ENCODE assay signal across 8 cellular contexts in genomic region chr7:105269397-105269796, GRCh38.
DNase-seq lines count a peak whose midpoint lies in the region; ATAC-seq, FAIRE-seq and TF ChIP-seq lines count a peak whose summit lies in the region.

No MANE protein-coding gene starts in this region.

- TF ChIP-seq CTCF in keratinocyte (optimal IDR thresholded peaks at IDR 0.05 in 1 of 3, IDR thresholded peaks at IDR 0.05 in 1 of 3, conservative IDR thresholded peaks at IDR 0.05 in 1 of 3; ENCODE audit: extremely low read depth in 1 of 3, insufficient read depth in 2 of 3, low read length in 3 of 3) (no peak), suprapubic skin (IDR thresholded peaks at IDR 0.05) (no peak)

- peak overlapping the region; percentile 89 for H3K4me3 Mint-ChIP-seq in activated naive CD8-positive, alpha-beta T cell treated with anti-CD3 and anti-CD28 coated beads for 36 hours

- peaks cover 71% of the 10 kb centered on the region for H3K79me2 ChIP-seq in keratinocyte (ENCODE audit: control insufficient read depth, insufficient read depth, low read length)

- H3K36me3 Mint-ChIP-seq in activated naive CD8-positive, alpha-beta T cell treated with anti-CD3 and anti-CD28 coated beads for 36 hours = no peaks in the 10 kb centered on the region

- no peaks in the 10 kb centered on the region for H3K27me3 ChIP-seq in keratinocyte (ENCODE audit: control insufficient read depth, extremely low read depth, insufficient read depth, low read length)
- H3K27me3 ChIP-seq in suprapubic skin = no peaks in the 10 kb centered on the region

- H3K9me3 ChIP-seq in keratinocyte (ENCODE audit: control insufficient read depth, low read depth, low read length) (no peaks in the 10 kb centered on the region), suprapubic skin (no peaks in the 10 kb centered on the region)

- peak; percentile 37 for ATAC-seq in HG03280 (IDR thresholded peaks at IDR 0.05; ENCODE audit: unreplicated experiment)

- H3K27me3 Mint-ChIP-seq in activated naive CD8-positive, alpha-beta T cell treated with anti-CD3 and anti-CD28 coated beads for 36 hours = no peaks in the 10 kb centered on the region

- H2AFZ ChIP-seq in keratinocyte (ENCODE audit: control insufficient read depth, low read length) = peak overlapping the region; percentile 53

- peak overlapping the region; percentile 92 for H3K27ac Mint-ChIP-seq in activated naive CD8-positive, alpha-beta T cell treated with anti-CD3 and anti-CD28 coated beads for 36 hours

- H3K27ac ChIP-seq in keratinocyte (ENCODE audit: control insufficient read depth, insufficient read depth, low read length) = peak overlapping the region; percentile 99
- H3K27ac ChIP-seq in suprapubic skin = peak overlapping the region; percentile 78

- TF ChIP-seq EP300 in suprapubic skin (IDR thresholded peaks at IDR 0.05) = no peak

- FAIRE-seq in keratinocyte (lab: Jason Lieb, UNC) = no peak

- peaks cover 41% of the 10 kb centered on the region for H3K4me1 Mint-ChIP-seq in activated naive CD8-positive, alpha-beta T cell treated with anti-CD3 and anti-CD28 coated beads for 36 hours

- H3K36me3 ChIP-seq in keratinocyte (ENCODE audit: control insufficient read depth in 2 of 2, extremely low read depth in 1 of 2, insufficient read depth in 2 of 2, low read length in 2 of 2) (no peaks in the 10 kb centered on the region), suprapubic skin (no peaks in the 10 kb centered on the region)

- TF ChIP-seq POLR2A in suprapubic skin (IDR thresholded peaks at IDR 0.05) = no peak

- H3K4me3 ChIP-seq in keratinocyte (ENCODE audit: control insufficient read depth in 2 of 3, extremely low read depth in 1 of 3, insufficient read depth in 2 of 3, low read depth in 1 of 3, low read length in 3 of 3) = peak overlapping the region; percentile 49 to 94 (median 87)
- H3K4me3 ChIP-seq in suprapubic skin = peak overlapping the region; percentile 48

- H3K4me1 ChIP-seq in keratinocyte (ENCODE audit: control insufficient read depth, extremely low read depth, insufficient read depth, low read length) (peaks cover 13% of the 10 kb centered on the region), suprapubic skin (peaks cover 37% of the 10 kb centered on the region)

- peak overlapping the region; percentile 96 for H3K4me2 ChIP-seq in keratinocyte (ENCODE audit: control insufficient read depth, extremely low read depth, insufficient read depth, low read depth, low read length)

- no peaks in the 10 kb centered on the region for H3K9me1 ChIP-seq in keratinocyte (ENCODE audit: control insufficient read depth, extremely low read depth, insufficient read depth, low read length)

- no peaks in the 10 kb centered on the region for H3K9me3 Mint-ChIP-seq in activated naive CD8-positive, alpha-beta T cell treated with anti-CD3 and anti-CD28 coated beads for 36 hours

- no peaks in the 10 kb centered on the region for H4K20me1 ChIP-seq in keratinocyte (ENCODE audit: control insufficient read depth, extremely low read depth, insufficient read depth, low read length)

- under 1% methylated on average over 3 of the region's 3 CpGs for WGBS in suprapubic skin

- peak overlapping the region; percentile 91 for H3K9ac ChIP-seq in keratinocyte (ENCODE audit: control insufficient read depth, extremely low read depth, insufficient read depth, low read length)

- DNase-seq in DMS153 treated with DMSO at 0.1 percent for 48 hours (lab: John Stamatoyannopoulos, UW; ENCODE audit: unreplicated experiment) = peak; percentile 4
- DNase-seq in DMS153 (lab: John Stamatoyannopoulos, UW) = no peak
- no peak for DNase-seq in activated naive CD8-positive, alpha-beta T cell treated with anti-CD3 and anti-CD28 coated beads for 36 hours
- DNase-seq in keratinocyte (ENCODE audit: low read depth, low spot score) = no peak
- no peak for DNase-seq in suprapubic skin (ENCODE audit: low spot score in 2 of 2)
- no peak for DNase-seq in NCI-H2081 (lab: John Stamatoyannopoulos, UW)
- DNase-seq in cerebellum (ENCODE audit: low spot score) = no peak

- dilution Hi-C loops in keratinocyte (cut with MboI; ENCODE audit: extremely low pct_ligation_motif_present, low sequenced_read_pairs) = no loop called here
